18 cellular contexts compared by ENCODE assay signal in genomic region chr7:151179946-151180345, GRCh38. TPM values are rescaled to one million over a fixed set of nuclear protein-coding genes. Genes with fewer than 3 reads are reported as not detected.
DNase-seq lines count a peak whose midpoint lies in the region; ATAC-seq and TF ChIP-seq lines count a peak whose summit lies in the region.
"Had no signal": no experiment of that assay in that cellular context is flagged by ENCODE, and none has a peak within 500 bp of the region (broad histone marks: within the 10 kb centered on the region; RNA-seq: fewer than 3 reads in every experiment).

No MANE protein-coding gene starts in this region.

- DNase-seq in natural killer cell, result peak; percentile 0
- no peak for DNase-seq in natural killer cell treated with Interleukin-12 subunit alpha and Interleukin-12 subunit beta and Interleukin-15 and Interleukin-18, amount 100 ng/mL, for 72 hours (ENCODE audit: low spot score)
- peak; percentile 5 for DNase-seq in activated B cell treated with CpG ODN at 0.5 μM for 24 hours
- peak; percentile 35 for DNase-seq in islet precursor cell
- DNase-seq in sciatic nerve (ENCODE audit: low spot score), result peak; percentile 9
- no peak for DNase-seq in stimulated activated CD4-positive, alpha-beta T cell treated with anti-CD3 and anti-CD28 coated beads, Interleukin-12 subunit alpha, Interleukin-12 subunit beta, amount 100 ng/mL, for 4 hours
- DNase-seq in HAP-1 (ENCODE audit: low spot score in 2 of 2), result no peak
- DNase-seq: CD8-positive, alpha-beta T cell; COR-L47; DND-41; GDM1; GOT3; HCEC 1CT; HFFc6; IMR-90 had no signal

- H3K4me3 Mint-ChIP-seq in natural killer cell, result no peak overlapping the region
- no peak overlapping the region for H3K4me3 Mint-ChIP-seq in natural killer cell treated with Interleukin-12 subunit alpha and Interleukin-12 subunit beta and Interleukin-15 and Interleukin-18, amount 100 ng/mL, for 72 hours
- no peak overlapping the region for H3K4me3 Mint-ChIP-seq in activated B cell treated with CpG ODN at 0.5 μM for 24 hours
- H3K4me3 Mint-ChIP-seq: CD8-positive, alpha-beta T cell; HFFc6 had no signal

- TF ChIP-seq CTCF in natural killer cell (IDR thresholded peaks at IDR 0.05) (no peak), activated B cell treated with CpG ODN at 0.5 μM for 24 hours (IDR thresholded peaks at IDR 0.05) (no peak)

- H3K27ac Mint-ChIP-seq in natural killer cell, result no peak overlapping the region
- no peak overlapping the region for H3K27ac Mint-ChIP-seq in natural killer cell treated with Interleukin-12 subunit alpha and Interleukin-12 subunit beta and Interleukin-15 and Interleukin-18, amount 100 ng/mL, for 72 hours
- H3K27ac Mint-ChIP-seq in activated B cell treated with CpG ODN at 0.5 μM for 24 hours, result no peak overlapping the region
- H3K27ac Mint-ChIP-seq: CD8-positive, alpha-beta T cell; HFFc6 had no signal

- no peak overlapping the region for H3K4me3 ChIP-seq in HAP-1
- H3K4me3 ChIP-seq: A549 had no signal

- in situ Hi-C loops in HAP-1 (cut with MboI; ENCODE audit: low sequenced_read_pairs), result no loop called here

- H3K27me3 Mint-ChIP-seq in natural killer cell (ENCODE audit: low read depth in 2 of 2) (peaks cover 5 to 15% of the 10 kb centered on the region in 2 donors), activated B cell treated with CpG ODN at 0.5 μM for 24 hours (peaks cover 30% of the 10 kb centered on the region)
- H3K27me3 Mint-ChIP-seq in natural killer cell treated with Interleukin-12 subunit alpha and Interleukin-12 subunit beta and Interleukin-15 and Interleukin-18, amount 100 ng/mL, for 72 hours, result peaks cover 7 to 14% of the 10 kb centered on the region in 2 donors

- ATAC-seq in natural killer cell (no peak), activated B cell treated with CpG ODN at 0.5 μM for 24 hours (ENCODE audit: low read depth) (no peak), sciatic nerve (no peak), HG02759 (IDR thresholded peaks at IDR 0.05; ENCODE audit: unreplicated experiment) (no peak)
- ATAC-seq in natural killer cell treated with Interleukin-12 subunit alpha and Interleukin-12 subunit beta and Interleukin-15 and Interleukin-18, amount 100 ng/mL, for 72 hours, result no peak
- ATAC-seq: CD8-positive, alpha-beta T cell had no signal

- no peaks in the 10 kb centered on the region for H3K9me3 Mint-ChIP-seq in natural killer cell
- no peaks in the 10 kb centered on the region for H3K9me3 Mint-ChIP-seq in natural killer cell treated with Interleukin-12 subunit alpha and Interleukin-12 subunit beta and Interleukin-15 and Interleukin-18, amount 100 ng/mL, for 72 hours
- no peaks in the 10 kb centered on the region for H3K9me3 Mint-ChIP-seq in activated B cell treated with CpG ODN at 0.5 μM for 24 hours
- H3K9me3 Mint-ChIP-seq: CD8-positive, alpha-beta T cell; HFFc6 had no signal

- POLR2A ChIA-PET in activated B cell treated with CpG ODN at 0.5 μM for 24 hours (lab: Charles Lee), result no interaction called here

- H3K4me1 Mint-ChIP-seq in natural killer cell, result no peaks in the 10 kb centered on the region
- H3K4me1 Mint-ChIP-seq in natural killer cell treated with Interleukin-12 subunit alpha and Interleukin-12 subunit beta and Interleukin-15 and Interleukin-18, amount 100 ng/mL, for 72 hours (ENCODE audit: low read depth in 2 of 2), result no peaks in the 10 kb centered on the region
- H3K4me1 Mint-ChIP-seq in activated B cell treated with CpG ODN at 0.5 μM for 24 hours, result no peaks in the 10 kb centered on the region

- no peaks in the 10 kb centered on the region for H3K9me3 ChIP-seq in HAP-1
- H3K9me3 ChIP-seq: A549, BE2C had no signal

- no peaks in the 10 kb centered on the region for H3K36me3 ChIP-seq in HAP-1 (replicated peaks)
- H3K36me3 ChIP-seq: BE2C had no signal

- intact Hi-C loops in natural killer cell (cut with micrococcal nuclease) (no loop called here), activated B cell treated with CpG ODN at 0.5 μM for 24 hours (cut with micrococcal nuclease) (no loop called here), sciatic nerve (cut with DNase I) (no loop called here)

- CTCF ChIA-PET in activated B cell treated with CpG ODN at 0.5 μM for 24 hours (lab: Charles Lee), result no interaction called here

- H3K4me1 ChIP-seq in HAP-1, result no peaks in the 10 kb centered on the region
- H3K4me1 ChIP-seq: A549, BE2C had no signal

- peaks cover 3% of the 10 kb centered on the region; the same call in 1 of the 2 replicates for H3K27me3 ChIP-seq in HAP-1 (ENCODE audit: low read depth)
- H3K27me3 ChIP-seq: BE2C had no signal

- no peaks in the 10 kb centered on the region for H3K36me3 Mint-ChIP-seq in natural killer cell
- H3K36me3 Mint-ChIP-seq in natural killer cell treated with Interleukin-12 subunit alpha and Interleukin-12 subunit beta and Interleukin-15 and Interleukin-18, amount 100 ng/mL, for 72 hours, result no peaks in the 10 kb centered on the region
- H3K36me3 Mint-ChIP-seq in activated B cell treated with CpG ODN at 0.5 μM for 24 hours (ENCODE audit: low read depth), result no peaks in the 10 kb centered on the region
- H3K36me3 Mint-ChIP-seq: CD8-positive, alpha-beta T cell had no signal

RNA-seq across cellular contexts. Expression of gene ASB10, which starts 7.1 kb away (rescaled TPM):
- total RNA-seq in natural killer cell (not detected), activated B cell treated with CpG ODN at 0.5 μM for 24 hours (not detected in 2 replicates), sciatic nerve (not detected)
- total RNA-seq in natural killer cell treated with Interleukin-12 subunit alpha and Interleukin-12 subunit beta and Interleukin-15 and Interleukin-18, amount 100 ng/mL, for 72 hours, result not detected
- total RNA-seq: CD8-positive, alpha-beta T cell; HFFc6; IMR-90 had no signal

RNA-seq across cellular contexts. Expression of gene GBX1, which starts 12.5 kb away (rescaled TPM):
- total RNA-seq in natural killer cell (not detected), activated B cell treated with CpG ODN at 0.5 μM for 24 hours (not detected in 2 replicates), sciatic nerve (not detected)
- not detected for total RNA-seq in natural killer cell treated with Interleukin-12 subunit alpha and Interleukin-12 subunit beta and Interleukin-15 and Interleukin-18, amount 100 ng/mL, for 72 hours
- total RNA-seq: CD8-positive, alpha-beta T cell; HFFc6; IMR-90 had no signal

RNA-seq across cellular contexts. Expression of gene H2BK1, which starts 30.3 kb away (rescaled TPM):
- total RNA-seq in natural killer cell (1 to 10 TPM in 1 of 3 donors, not detected in 2; 2.5 TPM), activated B cell treated with CpG ODN at 0.5 μM for 24 hours (0.76 and 1.8 TPM in 2 replicates), sciatic nerve (not detected)
- total RNA-seq in natural killer cell treated with Interleukin-12 subunit alpha and Interleukin-12 subunit beta and Interleukin-15 and Interleukin-18, amount 100 ng/mL, for 72 hours, result not detected
- total RNA-seq: HFFc6, IMR-90 had no signal

RNA-seq across cellular contexts. Expression of gene ABCF2, which starts 47.1 kb away (rescaled TPM):
- 10 to 100 TPM; 12.1 to 26.1 (median 17.6) TPM for total RNA-seq in natural killer cell
- 100 to 1,000 TPM in 1 of 2 donors, 10 to 100 TPM in 1; 68.4 to 118 TPM for total RNA-seq in natural killer cell treated with Interleukin-12 subunit alpha and Interleukin-12 subunit beta and Interleukin-15 and Interleukin-18, amount 100 ng/mL, for 72 hours
- total RNA-seq in activated B cell treated with CpG ODN at 0.5 μM for 24 hours, result 47.3 and 52.4 TPM in 2 replicates
- total RNA-seq in sciatic nerve, result 20.8 TPM

RNA-seq across cellular contexts. Expression of gene CHPF2, which starts 52.3 kb away (rescaled TPM):
- total RNA-seq in natural killer cell, result 10 to 100 TPM; 47.0 to 51.6 (median 48.6) TPM
- total RNA-seq in natural killer cell treated with Interleukin-12 subunit alpha and Interleukin-12 subunit beta and Interleukin-15 and Interleukin-18, amount 100 ng/mL, for 72 hours, result 10 to 100 TPM; 54.6 to 67.6 TPM
- 32.4 and 41.2 TPM in 2 replicates for total RNA-seq in activated B cell treated with CpG ODN at 0.5 μM for 24 hours
- 23.6 TPM for total RNA-seq in sciatic nerve

Comparison
In these comparisons a context has a peak if more than half of its experiments do, and no peak if none do; other contexts are left out.
1. DNase-seq: peak in natural killer cell (single experiment), activated B cell treated with CpG ODN at 0.5 μM for 24 hours (single experiment), islet precursor cell (single experiment) and sciatic nerve (single experiment); none in natural killer cell treated with Interleukin-12 subunit alpha and Interleukin-12 subunit beta and Interleukin-15 and Interleukin-18, amount 100 ng/mL, for 72 hours (single experiment), stimulated activated CD4-positive, alpha-beta T cell treated with anti-CD3 and anti-CD28 coated beads, Interleukin-12 subunit alpha, Interleukin-12 subunit beta, amount 100 ng/mL, for 4 hours (single experiment) and HAP-1 (0 of 2).